In the genomic region with DNA sequence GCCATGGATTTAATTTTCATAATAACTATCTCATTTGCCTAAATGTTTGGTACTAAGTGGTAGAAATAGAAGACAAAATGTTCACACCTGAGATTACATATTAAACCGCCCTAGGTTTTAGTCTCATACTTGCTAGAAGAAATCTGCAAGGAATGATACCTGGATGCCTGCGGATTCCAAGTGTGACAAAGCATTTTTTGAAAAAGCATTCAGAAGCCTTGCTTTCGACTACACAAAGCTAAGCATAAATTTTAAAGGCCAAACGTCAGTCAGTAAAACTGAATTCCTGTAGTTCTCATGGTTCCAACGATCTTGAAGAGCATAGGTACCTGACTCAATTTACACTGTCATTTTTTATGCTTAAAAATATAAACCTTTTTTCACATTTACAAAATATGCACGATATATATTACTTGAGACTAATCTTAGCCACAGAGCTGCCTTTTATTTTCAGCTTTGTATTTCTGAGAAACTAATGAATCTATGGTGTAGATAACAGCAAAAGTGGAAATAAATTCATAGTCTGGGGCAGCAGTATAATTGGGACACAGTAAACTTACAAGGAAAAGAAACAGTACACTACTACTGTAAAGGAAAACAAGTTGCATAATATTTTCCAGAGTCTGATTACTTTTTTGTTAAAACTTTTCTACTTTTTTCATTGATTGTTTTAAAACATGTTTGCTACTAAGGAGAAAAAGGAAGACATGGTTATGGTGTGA, we compare ENCODE assay signal across 1 cellular context.
TF ChIP-seq lines count a peak whose summit lies in the region.

No MANE protein-coding gene starts in this region.

TF ChIP-seq in WTC11, 78 proteins besides CTCF, POLR2A, EP300 and RAD21 (continued from another document):
- TF ChIP-seq NFATC4 (CRISPR knock-in tag; IDR thresholded peaks at IDR 0.05) (no peak), ZNF232 (CRISPR knock-in tag; IDR thresholded peaks at IDR 0.05) (no peak), KAT7 (CRISPR knock-in tag; IDR thresholded peaks at IDR 0.05; ENCODE audit: borderline replicate concordance) (no peak), OVOL2 (CRISPR knock-in tag; IDR thresholded peaks at IDR 0.05; ENCODE audit: borderline replicate concordance) (no peak)
- TF ChIP-seq, protein P1, sequence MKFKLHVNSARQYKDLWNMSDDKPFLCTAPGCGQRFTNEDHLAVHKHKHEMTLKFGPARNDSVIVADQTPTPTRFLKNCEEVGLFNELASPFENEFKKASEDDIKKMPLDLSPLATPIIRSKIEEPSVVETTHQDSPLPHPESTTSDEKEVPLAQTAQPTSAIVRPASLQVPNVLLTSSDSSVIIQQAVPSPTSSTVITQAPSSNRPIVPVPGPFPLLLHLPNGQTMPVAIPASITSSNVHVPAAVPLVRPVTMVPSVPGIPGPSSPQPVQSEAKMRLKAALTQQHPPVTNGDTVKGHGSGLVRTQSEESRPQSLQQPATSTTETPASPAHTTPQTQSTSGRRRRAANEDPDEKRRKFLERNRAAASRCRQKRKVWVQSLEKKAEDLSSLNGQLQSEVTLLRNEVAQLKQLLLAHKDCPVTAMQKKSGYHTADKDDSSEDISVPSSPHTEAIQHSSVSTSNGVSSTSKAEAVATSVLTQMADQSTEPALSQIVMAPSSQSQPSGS (CRISPR knock-in tag; IDR thresholded peaks at IDR 0.05; ENCODE audit: borderline replicate concordance, low read depth), result no peak
- TF ChIP-seq, protein P2, sequence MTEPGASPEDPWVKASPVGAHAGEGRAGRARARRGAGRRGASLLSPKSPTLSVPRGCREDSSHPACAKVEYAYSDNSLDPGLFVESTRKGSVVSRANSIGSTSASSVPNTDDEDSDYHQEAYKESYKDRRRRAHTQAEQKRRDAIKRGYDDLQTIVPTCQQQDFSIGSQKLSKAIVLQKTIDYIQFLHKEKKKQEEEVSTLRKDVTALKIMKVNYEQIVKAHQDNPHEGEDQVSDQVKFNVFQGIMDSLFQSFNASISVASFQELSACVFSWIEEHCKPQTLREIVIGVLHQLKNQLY (CRISPR knock-in tag; IDR thresholded peaks at IDR 0.05), result no peak
